In genomic region chr1:8317647-8318360, GRCh38 we compare ENCODE assay signal across 1 cellular context.
TF ChIP-seq lines count a peak whose summit lies in the region.

TSS of gene SLC45A1 (plus strand) at chr1:8318114. CDS start at chr1:8324330, 6,216 bp downstream.

TF ChIP-seq in K562, 482 proteins besides CTCF, POLR2A, EP300 and RAD21 (continued from another document and continues in another):
- TF ChIP-seq ZHX1 (conservative IDR thresholded peaks at IDR 0.05; ENCODE audit: low read length), result no peak
- TF ChIP-seq BRF1 (IDR thresholded peaks at IDR 0.05; ENCODE audit: borderline replicate concordance, extremely low read depth, insufficient read length), result no peak
- TF ChIP-seq ARID3B (CRISPR knock-in tag; IDR thresholded peaks at IDR 0.05; ENCODE audit: borderline replicate concordance), result no peak
- no peak for TF ChIP-seq PHB (CRISPR knock-in tag; IDR thresholded peaks at IDR 0.05)
- TF ChIP-seq CREB1 (IDR thresholded peaks at IDR 0.05), result peak; percentile 90
- peak; percentile 86 for TF ChIP-seq CREB1 (CRISPR knock-in tag; IDR thresholded peaks at IDR 0.05)
- TF ChIP-seq FOXM1 (IDR thresholded peaks at IDR 0.05; ENCODE audit: low read depth), result no peak
- TF ChIP-seq FOXM1 (CRISPR knock-in tag; IDR thresholded peaks at IDR 0.05; ENCODE audit: low read depth), result 0 out of 2 replicates have a peak, but pooled peaks have one; percentile 36
- TF ChIP-seq, protein P1, sequence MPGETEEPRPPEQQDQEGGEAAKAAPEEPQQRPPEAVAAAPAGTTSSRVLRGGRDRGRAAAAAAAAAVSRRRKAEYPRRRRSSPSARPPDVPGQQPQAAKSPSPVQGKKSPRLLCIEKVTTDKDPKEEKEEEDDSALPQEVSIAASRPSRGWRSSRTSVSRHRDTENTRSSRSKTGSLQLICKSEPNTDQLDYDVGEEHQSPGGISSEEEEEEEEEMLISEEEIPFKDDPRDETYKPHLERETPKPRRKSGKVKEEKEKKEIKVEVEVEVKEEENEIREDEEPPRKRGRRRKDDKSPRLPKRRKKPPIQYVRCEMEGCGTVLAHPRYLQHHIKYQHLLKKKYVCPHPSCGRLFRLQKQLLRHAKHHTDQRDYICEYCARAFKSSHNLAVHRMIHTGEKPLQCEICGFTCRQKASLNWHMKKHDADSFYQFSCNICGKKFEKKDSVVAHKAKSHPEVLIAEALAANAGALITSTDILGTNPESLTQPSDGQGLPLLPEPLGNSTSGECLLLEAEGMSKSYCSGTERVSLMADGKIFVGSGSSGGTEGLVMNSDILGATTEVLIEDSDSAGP (CRISPR knock-in tag; IDR thresholded peaks at IDR 0.05), result peak; percentile 7; the same call in 1 of the 2 replicates
- TF ChIP-seq FUS (optimal IDR thresholded peaks at IDR 0.05; ENCODE audit: low read depth, low read length), result peak; percentile 78
- peak; percentile 85 for TF ChIP-seq CCNT2 (IDR thresholded peaks at IDR 0.05; ENCODE audit: borderline replicate concordance, extremely low read depth, insufficient read length, low read depth, low read length)
- TF ChIP-seq ZNF695 (CRISPR knock-in tag; IDR thresholded peaks at IDR 0.05), result no peak
- TF ChIP-seq COPS2 (conservative IDR thresholded peaks at IDR 0.05), result no peak
- no peak for TF ChIP-seq KLF13 (tag; IDR thresholded peaks at IDR 0.05; ENCODE audit: borderline replicate concordance, low read depth)
- TF ChIP-seq, protein P2, sequence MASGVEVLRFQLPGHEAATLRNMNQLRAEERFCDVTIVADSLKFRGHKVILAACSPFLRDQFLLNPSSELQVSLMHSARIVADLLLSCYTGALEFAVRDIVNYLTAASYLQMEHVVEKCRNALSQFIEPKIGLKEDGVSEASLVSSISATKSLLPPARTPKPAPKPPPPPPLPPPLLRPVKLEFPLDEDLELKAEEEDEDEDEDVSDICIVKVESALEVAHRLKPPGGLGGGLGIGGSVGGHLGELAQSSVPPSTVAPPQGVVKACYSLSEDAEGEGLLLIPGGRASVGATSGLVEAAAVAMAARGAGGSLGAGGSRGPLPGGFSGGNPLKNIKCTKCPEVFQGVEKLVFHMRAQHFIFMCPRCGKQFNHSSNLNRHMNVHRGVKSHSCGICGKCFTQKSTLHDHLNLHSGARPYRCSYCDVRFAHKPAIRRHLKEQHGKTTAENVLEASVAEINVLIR (CRISPR knock-in tag; IDR thresholded peaks at IDR 0.05), result peak; percentile 86
- no peak for TF ChIP-seq HSF4 (CRISPR knock-in tag; IDR thresholded peaks at IDR 0.05; ENCODE audit: borderline replicate concordance)
- peak; percentile 90 for TF ChIP-seq SNIP1 (IDR thresholded peaks at IDR 0.05; ENCODE audit: low read depth)
- TF ChIP-seq RCOR1 (IDR thresholded peaks at IDR 0.05; ENCODE audit: borderline replicate concordance in 1 of 2, low read depth in 2 of 2, low read length in 2 of 2), result peak in 1 of 2 experiments; percentile 92; a peak in 2 of 4 replicates
- peak; percentile 15; the same call in 1 of the 2 replicates for TF ChIP-seq TOE1 (IDR thresholded peaks at IDR 0.05; ENCODE audit: borderline replicate concordance)
- TF ChIP-seq TOE1 (CRISPR knock-in tag; IDR thresholded peaks at IDR 0.05; ENCODE audit: borderline replicate concordance, low read depth), result no peak
- TF ChIP-seq, protein P3, sequence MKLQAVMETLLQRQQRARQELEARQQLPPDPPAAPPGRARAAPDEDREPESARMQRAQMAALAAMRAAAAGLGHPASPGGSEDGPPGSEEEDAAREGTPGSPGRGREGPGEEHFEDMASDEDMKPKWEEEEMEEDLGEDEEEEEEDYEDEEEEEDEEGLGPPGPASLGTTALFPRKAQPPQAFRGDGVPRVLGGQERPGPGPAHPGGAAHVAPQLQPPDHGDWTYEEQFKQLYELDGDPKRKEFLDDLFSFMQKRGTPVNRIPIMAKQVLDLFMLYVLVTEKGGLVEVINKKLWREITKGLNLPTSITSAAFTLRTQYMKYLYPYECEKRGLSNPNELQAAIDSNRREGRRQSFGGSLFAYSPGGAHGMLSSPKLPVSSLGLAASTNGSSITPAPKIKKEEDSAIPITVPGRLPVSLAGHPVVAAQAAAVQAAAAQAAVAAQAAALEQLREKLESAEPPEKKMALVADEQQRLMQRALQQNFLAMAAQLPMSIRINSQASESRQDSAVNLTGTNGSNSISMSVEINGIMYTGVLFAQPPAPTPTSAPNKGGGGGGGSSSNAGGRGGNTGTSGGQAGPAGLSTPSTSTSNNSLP (IDR thresholded peaks at IDR 0.05; ENCODE audit: borderline replicate concordance, low read depth, low read length), result no peak
- TF ChIP-seq, protein P4, sequence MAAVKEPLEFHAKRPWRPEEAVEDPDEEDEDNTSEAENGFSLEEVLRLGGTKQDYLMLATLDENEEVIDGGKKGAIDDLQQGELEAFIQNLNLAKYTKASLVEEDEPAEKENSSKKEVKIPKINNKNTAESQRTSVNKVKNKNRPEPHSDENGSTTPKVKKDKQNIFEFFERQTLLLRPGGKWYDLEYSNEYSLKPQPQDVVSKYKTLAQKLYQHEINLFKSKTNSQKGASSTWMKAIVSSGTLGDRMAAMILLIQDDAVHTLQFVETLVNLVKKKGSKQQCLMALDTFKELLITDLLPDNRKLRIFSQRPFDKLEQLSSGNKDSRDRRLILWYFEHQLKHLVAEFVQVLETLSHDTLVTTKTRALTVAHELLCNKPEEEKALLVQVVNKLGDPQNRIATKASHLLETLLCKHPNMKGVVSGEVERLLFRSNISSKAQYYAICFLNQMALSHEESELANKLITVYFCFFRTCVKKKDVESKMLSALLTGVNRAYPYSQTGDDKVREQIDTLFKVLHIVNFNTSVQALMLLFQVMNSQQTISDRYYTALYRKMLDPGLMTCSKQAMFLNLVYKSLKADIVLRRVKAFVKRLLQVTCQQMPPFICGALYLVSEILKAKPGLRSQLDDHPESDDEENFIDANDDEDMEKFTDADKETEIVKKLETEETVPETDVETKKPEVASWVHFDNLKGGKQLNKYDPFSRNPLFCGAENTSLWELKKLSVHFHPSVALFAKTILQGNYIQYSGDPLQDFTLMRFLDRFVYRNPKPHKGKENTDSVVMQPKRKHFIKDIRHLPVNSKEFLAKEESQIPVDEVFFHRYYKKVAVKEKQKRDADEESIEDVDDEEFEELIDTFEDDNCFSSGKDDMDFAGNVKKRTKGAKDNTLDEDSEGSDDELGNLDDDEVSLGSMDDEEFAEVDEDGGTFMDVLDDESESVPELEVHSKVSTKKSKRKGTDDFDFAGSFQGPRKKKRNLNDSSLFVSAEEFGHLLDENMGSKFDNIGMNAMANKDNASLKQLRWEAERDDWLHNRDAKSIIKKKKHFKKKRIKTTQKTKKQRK (IDR thresholded peaks at IDR 0.05; ENCODE audit: borderline replicate concordance, low read depth, low read length), result no peak
- TF ChIP-seq KLF6 (CRISPR knock-in tag; IDR thresholded peaks at IDR 0.05; ENCODE audit: borderline replicate concordance), result no peak
- no peak for TF ChIP-seq ZNF655 (CRISPR knock-in tag; IDR thresholded peaks at IDR 0.05)
- TF ChIP-seq, protein P5, sequence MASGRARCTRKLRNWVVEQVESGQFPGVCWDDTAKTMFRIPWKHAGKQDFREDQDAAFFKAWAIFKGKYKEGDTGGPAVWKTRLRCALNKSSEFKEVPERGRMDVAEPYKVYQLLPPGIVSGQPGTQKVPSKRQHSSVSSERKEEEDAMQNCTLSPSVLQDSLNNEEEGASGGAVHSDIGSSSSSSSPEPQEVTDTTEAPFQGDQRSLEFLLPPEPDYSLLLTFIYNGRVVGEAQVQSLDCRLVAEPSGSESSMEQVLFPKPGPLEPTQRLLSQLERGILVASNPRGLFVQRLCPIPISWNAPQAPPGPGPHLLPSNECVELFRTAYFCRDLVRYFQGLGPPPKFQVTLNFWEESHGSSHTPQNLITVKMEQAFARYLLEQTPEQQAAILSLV (tag; IDR thresholded peaks at IDR 0.05), result no peak
- 0 out of 2 replicates have a peak, but pooled peaks have one; percentile 31 for TF ChIP-seq RBFOX2 (IDR thresholded peaks at IDR 0.05; ENCODE audit: low read depth, low read length)
- TF ChIP-seq RB1 (IDR thresholded peaks at IDR 0.05; ENCODE audit: low read depth), result peak; percentile 73; the same call in 1 of the 2 replicates
- no peak for TF ChIP-seq LARP7 (IDR thresholded peaks at IDR 0.05)
- TF ChIP-seq, protein P6, sequence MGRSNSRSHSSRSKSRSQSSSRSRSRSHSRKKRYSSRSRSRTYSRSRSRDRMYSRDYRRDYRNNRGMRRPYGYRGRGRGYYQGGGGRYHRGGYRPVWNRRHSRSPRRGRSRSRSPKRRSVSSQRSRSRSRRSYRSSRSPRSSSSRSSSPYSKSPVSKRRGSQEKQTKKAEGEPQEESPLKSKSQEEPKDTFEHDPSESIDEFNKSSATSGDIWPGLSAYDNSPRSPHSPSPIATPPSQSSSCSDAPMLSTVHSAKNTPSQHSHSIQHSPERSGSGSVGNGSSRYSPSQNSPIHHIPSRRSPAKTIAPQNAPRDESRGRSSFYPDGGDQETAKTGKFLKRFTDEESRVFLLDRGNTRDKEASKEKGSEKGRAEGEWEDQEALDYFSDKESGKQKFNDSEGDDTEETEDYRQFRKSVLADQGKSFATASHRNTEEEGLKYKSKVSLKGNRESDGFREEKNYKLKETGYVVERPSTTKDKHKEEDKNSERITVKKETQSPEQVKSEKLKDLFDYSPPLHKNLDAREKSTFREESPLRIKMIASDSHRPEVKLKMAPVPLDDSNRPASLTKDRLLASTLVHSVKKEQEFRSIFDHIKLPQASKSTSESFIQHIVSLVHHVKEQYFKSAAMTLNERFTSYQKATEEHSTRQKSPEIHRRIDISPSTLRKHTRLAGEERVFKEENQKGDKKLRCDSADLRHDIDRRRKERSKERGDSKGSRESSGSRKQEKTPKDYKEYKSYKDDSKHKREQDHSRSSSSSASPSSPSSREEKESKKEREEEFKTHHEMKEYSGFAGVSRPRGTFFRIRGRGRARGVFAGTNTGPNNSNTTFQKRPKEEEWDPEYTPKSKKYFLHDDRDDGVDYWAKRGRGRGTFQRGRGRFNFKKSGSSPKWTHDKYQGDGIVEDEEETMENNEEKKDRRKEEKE (IDR thresholded peaks at IDR 0.05; ENCODE audit: borderline replicate concordance in 1 of 2, control insufficient read depth in 1 of 2, low read depth in 2 of 2, low read length in 1 of 2), result no peak
- TF ChIP-seq, protein P7, sequence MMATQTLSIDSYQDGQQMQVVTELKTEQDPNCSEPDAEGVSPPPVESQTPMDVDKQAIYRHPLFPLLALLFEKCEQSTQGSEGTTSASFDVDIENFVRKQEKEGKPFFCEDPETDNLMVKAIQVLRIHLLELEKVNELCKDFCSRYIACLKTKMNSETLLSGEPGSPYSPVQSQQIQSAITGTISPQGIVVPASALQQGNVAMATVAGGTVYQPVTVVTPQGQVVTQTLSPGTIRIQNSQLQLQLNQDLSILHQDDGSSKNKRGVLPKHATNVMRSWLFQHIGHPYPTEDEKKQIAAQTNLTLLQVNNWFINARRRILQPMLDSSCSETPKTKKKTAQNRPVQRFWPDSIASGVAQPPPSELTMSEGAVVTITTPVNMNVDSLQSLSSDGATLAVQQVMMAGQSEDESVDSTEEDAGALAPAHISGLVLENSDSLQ (IDR thresholded peaks at IDR 0.05), result no peak
- TF ChIP-seq ESRRB (CRISPR knock-in tag; IDR thresholded peaks at IDR 0.05; ENCODE audit: borderline replicate concordance), result no peak
- TF ChIP-seq U2AF2 (optimal IDR thresholded peaks at IDR 0.05; ENCODE audit: low read depth, low read length), result no peak
- TF ChIP-seq ZNF184 (CRISPR knock-in tag; IDR thresholded peaks at IDR 0.05), result no peak
- TF ChIP-seq SIN3B (IDR thresholded peaks at IDR 0.05; ENCODE audit: low read depth), result no peak
- peak; percentile 28; the same call in 1 of the 2 replicates for TF ChIP-seq KLF16 (IDR thresholded peaks at IDR 0.05)
- TF ChIP-seq MCM2 (IDR thresholded peaks at IDR 0.05; ENCODE audit: low read depth), result no peak
- peak; percentile 81 for TF ChIP-seq ATF7 (IDR thresholded peaks at IDR 0.05)
- TF ChIP-seq ELK3 (CRISPR knock-in tag; IDR thresholded peaks at IDR 0.05), result no peak
